ENCODE assay signal across 23 cellular contexts in genomic region chr2:98269830-98270229, GRCh38.
DNase-seq lines count a peak whose midpoint lies in the region; ATAC-seq and TF ChIP-seq lines count a peak whose summit lies in the region.
"Had no signal": no experiment of that assay in that cellular context is flagged by ENCODE, and none has a peak within 500 bp of the region (broad histone marks: within the 10 kb centered on the region; RNA-seq: fewer than 3 reads in every experiment).

No MANE protein-coding gene starts in this region.

- no peak overlapping the region for H2AFZ ChIP-seq in mesenchymal stem cell (ENCODE audit: low read depth, low read length)

- H2AK5ac ChIP-seq in mesenchymal stem cell (ENCODE audit: low read length, severe bottlenecking): no peak overlapping the region

- H4K91ac ChIP-seq in mesenchymal stem cell (ENCODE audit: low read length): no peak overlapping the region

- 86% methylated on average over 1 of the region's 2 CpGs for WGBS in mesenchymal stem cell
- 8 to 10% methylated on average over 2 of the region's 2 CpGs for WGBS in aorta, 2 donors

- no peak overlapping the region for H3K23ac ChIP-seq in mesenchymal stem cell (ENCODE audit: low read length in 2 of 2)

- H3K4me3 ChIP-seq in mesenchymal stem cell (ENCODE audit: insufficient read depth in 1 of 2, low read depth in 1 of 2, low read length in 2 of 2) (no peak overlapping the region), aorta (ENCODE audit: low read length in 2 of 2) (no peak overlapping the region)
- H3K4me3 ChIP-seq: SJCRH30 had no signal

- peak; percentile 74 for ATAC-seq in aorta (ENCODE audit: low FRiP score)
- no peak for ATAC-seq in GM21526 (IDR thresholded peaks at IDR 0.05; ENCODE audit: low FRiP score, unreplicated experiment)
- ATAC-seq: right cardiac atrium had no signal

- H3K4ac ChIP-seq in mesenchymal stem cell (ENCODE audit: low read depth in 1 of 2, low read length in 2 of 2): no peak overlapping the region

- H3K4me1 Mint-ChIP-seq in HFFc6 (ENCODE audit: low read depth): peaks cover 18% of the 10 kb centered on the region
- no peaks in the 10 kb centered on the region for H3K4me1 Mint-ChIP-seq in activated T-helper 2 cell treated with anti-CD3 and anti-CD28 coated beads, Interferon-gamma antibody, Interleukin-2, Interleukin-4, amounts not matched to agents 10 μg/mL and 5 μg/mL and 100 μg/mL, durations not matched to agents 14 hours and 24 hours and 36 hours (ENCODE audit: low read depth)
- H3K4me1 Mint-ChIP-seq: IgD-negative memory B cell; stimulated activated naive CD8-positive, alpha-beta T cell treated with anti-CD3 and anti-CD28 coated beads, Interleukin-15, amount 100 ng/mL, for 72 hours had no signal

- H3K27ac ChIP-seq in mesenchymal stem cell (ENCODE audit: low read length, poor library complexity, severe bottlenecking): no peak overlapping the region
- peak overlapping the region; percentile 43 to 84 for H3K27ac ChIP-seq in aorta (ENCODE audit: low read depth in 1 of 2, low read length in 2 of 2)
- H3K27ac ChIP-seq: SJCRH30 had no signal

- intact Hi-C loops in aorta (cut with DNase I): loop anchor here (5.0 to 10.0 kb wide), 2 partner anchors 463 to 465 kb away; no protein-coding TSS in a partner anchor
- intact Hi-C loops in activated T-helper 2 cell treated with anti-CD3 and anti-CD28 coated beads, Interferon-gamma antibody, Interleukin-2, Interleukin-4, amounts not matched to agents 10 μg/mL and 5 μg/mL and 100 μg/mL, durations not matched to agents 14 hours and 24 hours and 36 hours (cut with micrococcal nuclease): loop anchor here (2.0 kb wide), 1 partner anchor 463 kb away; no protein-coding TSS in a partner anchor

- no peak overlapping the region for H3K14ac ChIP-seq in mesenchymal stem cell (ENCODE audit: low read length in 2 of 2)

- H3K4me3 Mint-ChIP-seq in HFFc6: no peak overlapping the region
- no peak overlapping the region for H3K4me3 Mint-ChIP-seq in activated T-helper 2 cell treated with anti-CD3 and anti-CD28 coated beads, Interferon-gamma antibody, Interleukin-2, Interleukin-4, amounts not matched to agents 10 μg/mL and 5 μg/mL and 100 μg/mL, durations not matched to agents 14 hours and 24 hours and 36 hours (ENCODE audit: low read depth)
- H3K4me3 Mint-ChIP-seq: CD14-positive monocyte; IgD-negative memory B cell; nephron progenitor cell; stimulated activated naive CD8-positive, alpha-beta T cell treated with anti-CD3 and anti-CD28 coated beads, Interleukin-15, amount 100 ng/mL, for 72 hours had no signal

- H3K18ac ChIP-seq in mesenchymal stem cell (ENCODE audit: low read depth in 1 of 2, low read length in 2 of 2): no peak overlapping the region

- H3K36me3 ChIP-seq in mesenchymal stem cell (ENCODE audit: control insufficient read depth in 1 of 2, insufficient read depth in 2 of 2, low read depth in 1 of 2, low read length in 2 of 2) (no peaks in the 10 kb centered on the region), aorta (ENCODE audit: control insufficient read depth in 1 of 2, insufficient read depth in 2 of 2, low read length in 1 of 2) (no peaks in the 10 kb centered on the region)
- H3K36me3 ChIP-seq: SJCRH30 had no signal

- H2BK15ac ChIP-seq in mesenchymal stem cell (ENCODE audit: low read depth, poor library complexity, severe bottlenecking): no peak overlapping the region

- H3K9me3 Mint-ChIP-seq in HFFc6: no peaks in the 10 kb centered on the region
- peaks cover 11% of the 10 kb centered on the region for H3K9me3 Mint-ChIP-seq in activated T-helper 2 cell treated with anti-CD3 and anti-CD28 coated beads, Interferon-gamma antibody, Interleukin-2, Interleukin-4, amounts not matched to agents 10 μg/mL and 5 μg/mL and 100 μg/mL, durations not matched to agents 14 hours and 24 hours and 36 hours
- H3K9me3 Mint-ChIP-seq: stimulated activated naive CD8-positive, alpha-beta T cell treated with anti-CD3 and anti-CD28 coated beads, Interleukin-15, amount 100 ng/mL, for 72 hours had no signal

- H3K27me3 Mint-ChIP-seq in HFFc6 (ENCODE audit: insufficient read depth): peaks cover 24% of the 10 kb centered on the region
- peaks cover 4% of the 10 kb centered on the region for H3K27me3 Mint-ChIP-seq in activated T-helper 2 cell treated with anti-CD3 and anti-CD28 coated beads, Interferon-gamma antibody, Interleukin-2, Interleukin-4, amounts not matched to agents 10 μg/mL and 5 μg/mL and 100 μg/mL, durations not matched to agents 14 hours and 24 hours and 36 hours (ENCODE audit: low read depth)

- no peak overlapping the region for H2BK5ac ChIP-seq in mesenchymal stem cell (ENCODE audit: low read depth, low read length, poor library complexity, severe bottlenecking)

- H3K79me1 ChIP-seq in mesenchymal stem cell (replicated peaks; ENCODE audit: low read length, poor library complexity, severe bottlenecking): no peaks in the 10 kb centered on the region

- no peak overlapping the region for H2BK120ac ChIP-seq in mesenchymal stem cell (ENCODE audit: low read depth, low read length)

- H3K4me1 ChIP-seq in mesenchymal stem cell (ENCODE audit: control insufficient read depth, insufficient read depth, low read depth, low read length) (no peaks in the 10 kb centered on the region), aorta (ENCODE audit: control insufficient read depth in 1 of 2, insufficient read depth in 2 of 2, low read length in 2 of 2) (peaks cover 0 to 2% of the 10 kb centered on the region in 2 donors)
- H3K4me1 ChIP-seq: Caco-2, SJCRH30 had no signal

- no peaks in the 10 kb centered on the region for H3K36me3 Mint-ChIP-seq in HFFc6 (ENCODE audit: low read depth)
- no peaks in the 10 kb centered on the region for H3K36me3 Mint-ChIP-seq in activated T-helper 2 cell treated with anti-CD3 and anti-CD28 coated beads, Interferon-gamma antibody, Interleukin-2, Interleukin-4, amounts not matched to agents 10 μg/mL and 5 μg/mL and 100 μg/mL, durations not matched to agents 14 hours and 24 hours and 36 hours (ENCODE audit: low read depth)
- H3K36me3 Mint-ChIP-seq: CD14-positive monocyte had no signal

- H3K9ac ChIP-seq in mesenchymal stem cell (ENCODE audit: low read length): no peak overlapping the region

- H3K9me3 ChIP-seq in mesenchymal stem cell (ENCODE audit: control insufficient read depth, low read length) (no peaks in the 10 kb centered on the region), aorta (ENCODE audit: control insufficient read depth, low read length) (no peaks in the 10 kb centered on the region)
- H3K9me3 ChIP-seq: Caco-2, SJCRH30 had no signal

- DNase-seq in HFFc6 (no peak), astrocyte of the hippocampus (ENCODE audit: low read depth, low spot score) (peak; percentile 29), mesenchymal stem cell (peak; percentile 5), aorta (no peak)
- DNase-seq in activated T-helper 2 cell treated with anti-CD3 and anti-CD28 coated beads, Interferon-gamma antibody, Interleukin-2, Interleukin-4, amounts not matched to agents 10 μg/mL and 5 μg/mL and 100 μg/mL, durations not matched to agents 14 hours and 24 hours and 36 hours (ENCODE audit: low spot score): no peak
- DNase-seq in activated CD4-positive, CD25-positive, alpha-beta regulatory T cell (lab: John Stamatoyannopoulos, UW): no peak
- DNase-seq: activated CD4-positive, alpha-beta T cell treated with anti-CD3 and anti-CD28 coated beads, Interleukin-2, amount 50 U/mL, for 1 hour; activated T-cell treated with anti-CD3 and anti-CD28 coated beads, Interleukin-2, amount 50 U/mL, for 48 hours; DMS79; effector CD4-positive, alpha-beta T cell; GDM1; NCI-H187 treated with DMSO at 0.1 percent for 48 hours; NCI-H510A; nephron progenitor cell; right cardiac atrium; stimulated activated CD4-positive, alpha-beta T cell treated with anti-CD3 and anti-CD28 coated beads, Interleukin-1b, Interleukin-23, amount 100 ng/mL, for 48 hours; T1000 had no signal

- no peak overlapping the region for H2BK12ac ChIP-seq in mesenchymal stem cell (ENCODE audit: low read length in 2 of 2)

- H3K27me3 ChIP-seq in mesenchymal stem cell (ENCODE audit: control insufficient read depth in 1 of 2, insufficient read depth in 1 of 2, low read length in 2 of 2) (peaks cover 10 to 17% of the 10 kb centered on the region in 2 experiments), aorta (ENCODE audit: control insufficient read depth in 1 of 2, insufficient read depth in 2 of 2, low read length in 1 of 2) (no peaks in the 10 kb centered on the region)
- H3K27me3 ChIP-seq: SJCRH30 had no signal

- TF ChIP-seq CTCF in HFFc6 (IDR thresholded peaks at IDR 0.05): no peak

- no peak overlapping the region for H4K8ac ChIP-seq in mesenchymal stem cell (ENCODE audit: low read length)

- no peak overlapping the region for H3K4me2 ChIP-seq in mesenchymal stem cell (ENCODE audit: low read length, poor library complexity, severe bottlenecking)

- H3K27ac Mint-ChIP-seq in HFFc6: peak overlapping the region; percentile 9; the same call in 1 of the 2 replicates
- H3K27ac Mint-ChIP-seq in activated T-helper 2 cell treated with anti-CD3 and anti-CD28 coated beads, Interferon-gamma antibody, Interleukin-2, Interleukin-4, amounts not matched to agents 10 μg/mL and 5 μg/mL and 100 μg/mL, durations not matched to agents 14 hours and 24 hours and 36 hours: no peak overlapping the region
- H3K27ac Mint-ChIP-seq: CD14-positive monocyte, IgD-negative memory B cell, nephron progenitor cell had no signal

Comparison
In these comparisons a context has a peak if more than half of its experiments do, and no peak if none do; other contexts are left out.
1. DNase-seq: peak in astrocyte of the hippocampus (single experiment) and mesenchymal stem cell (single experiment); none in HFFc6 (single experiment), aorta (0 of 2), activated T-helper 2 cell treated with anti-CD3 and anti-CD28 coated beads, Interferon-gamma antibody, Interleukin-2, Interleukin-4, amounts not matched to agents 10 μg/mL and 5 μg/mL and 100 μg/mL, durations not matched to agents 14 hours and 24 hours and 36 hours (single experiment) and activated CD4-positive, CD25-positive, alpha-beta regulatory T cell (0 of 4).